In the genomic region with DNA sequence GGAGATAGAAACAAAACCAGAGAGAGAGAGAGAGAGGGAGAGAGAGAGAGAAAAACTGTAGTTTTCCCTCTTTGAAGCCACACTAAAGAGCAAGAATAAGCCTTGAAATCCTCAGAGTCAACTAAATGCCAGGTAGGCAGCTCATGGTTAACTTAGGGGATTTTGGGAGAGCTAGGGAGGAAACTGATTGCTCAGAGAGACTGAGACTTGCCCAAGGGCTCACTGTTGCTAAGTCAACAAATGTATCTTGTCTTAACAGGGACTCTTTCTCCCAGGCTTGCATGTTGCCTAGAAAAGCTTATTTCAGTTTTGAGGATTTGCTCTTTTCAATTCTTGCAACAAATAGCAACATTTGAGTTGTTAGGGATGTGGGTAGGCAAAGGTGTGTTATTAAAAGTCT, we compare ENCODE assay signal across 23 cellular contexts. TPM values are rescaled to one million over a fixed set of nuclear protein-coding genes. Genes with fewer than 3 reads are reported as not detected.
A peak's percentile ranks its signal among the peaks of the same experiment; 100 is the strongest.
DNase-seq lines count a peak whose midpoint lies in the region; ATAC-seq, FAIRE-seq and TF ChIP-seq lines count a peak whose summit lies in the region.
"Had no signal": no experiment of that assay in that cellular context is flagged by ENCODE, and none has a peak within 500 bp of the region (broad histone marks: within the 10 kb centered on the region; RNA-seq: fewer than 3 reads in every experiment).

No MANE protein-coding gene starts in this region.

- no peaks in the 10 kb centered on the region for H3K36me3 ChIP-seq in HepG2 (replicated peaks in 1 of 2; ENCODE audit: control insufficient read depth in 1 of 2, insufficient read depth in 2 of 2, low read length in 2 of 2)
- H3K36me3 ChIP-seq in right lobe of liver: no peaks in the 10 kb centered on the region

- no peak overlapping the region for H3K9ac ChIP-seq in HepG2 (ENCODE audit: insufficient read depth, low read depth, low read length)
- H3K9ac ChIP-seq: BLaER1 treated with 17β-estradiol and CSF1 and Interleukin-3, amounts not matched to agents 10 nM and 100 nM; SK-N-SH had no signal

- TF ChIP-seq EP300 in HepG2 (IDR thresholded peaks at IDR 0.05; ENCODE audit: low read depth in 2 of 2, low read length in 2 of 2) (no peak), HepG2 (CRISPR knock-in tag; IDR thresholded peaks at IDR 0.05; ENCODE audit: borderline replicate concordance) (no peak)

- no TSS peak for BruUV-seq in HepG2 (replicated peaks; lab: Mats Ljungman, UMichigan)

- ATAC-seq in HepG2 (no peak), right lobe of liver (no peak), foreskin keratinocyte (peak; percentile 53)

- no peak for DNase-seq in HepG2 (ENCODE audit: low spot score)
- DNase-seq in right lobe of liver: no peak
- peak in 1 of 2 donors; percentile 62 for DNase-seq in foreskin keratinocyte
- no peak for DNase-seq in ecto neural progenitor cell (ENCODE audit: low spot score)
- DNase-seq in GM03348 (ENCODE audit: low spot score): no peak
- DNase-seq in mucosa of gallbladder (ENCODE audit: low spot score): no peak
- DNase-seq in 8988T: no peak
- DNase-seq: CD4-positive, alpha-beta T cell; KG1; MM.1S; NCI-H1694; NCI-H2029 treated with DMSO at 0.1 percent for 48 hours; NCI-H526 treated with DMSO at 0.1 percent for 48 hours; OCI-M1; SK-N-SH had no signal

- POLR2A ChIA-PET in HepG2 (lab: Yijun Ruan, JAX): no interaction called here

- no peak for TF ChIP-seq RAD21 in HepG2 (CRISPR knock-in tag; IDR thresholded peaks at IDR 0.05)

- in situ Hi-C loops in HepG2 (cut with HindIII; ENCODE audit: extremely low pct_ligation_motif_present, low pct_unique_long_range_greater_than_20kb): no loop called here

- H3K4me3 ChIP-seq in HepG2 (replicated peaks in 1 of 3; ENCODE audit: insufficient read depth in 1 of 3, low read depth in 2 of 3, low read length in 3 of 3) (no peak overlapping the region), right lobe of liver (no peak overlapping the region)
- H3K4me3 ChIP-seq: BLaER1 treated with 17β-estradiol and CSF1 and Interleukin-3, amounts not matched to agents 10 nM and 100 nM had no signal

- H3K27ac ChIP-seq in HepG2 (ENCODE audit: extremely low read length, insufficient read depth, low read length) (peak overlapping the region; percentile 8), right lobe of liver (no peak overlapping the region), VCaP (0 out of 2 replicates have a peak overlapping the region, but pooled peaks have one; percentile 4), foreskin keratinocyte (no peak overlapping the region)
- H3K27ac ChIP-seq: BLaER1 treated with 17β-estradiol and CSF1 and Interleukin-3, amounts not matched to agents 10 nM and 100 nM had no signal

- H3K27me3 ChIP-seq in HepG2 (ENCODE audit: control insufficient read depth in 1 of 2, insufficient read depth in 2 of 2, low read length in 2 of 2) (no peaks in the 10 kb centered on the region), right lobe of liver (no peaks in the 10 kb centered on the region), foreskin keratinocyte (no peaks in the 10 kb centered on the region)
- H3K27me3 ChIP-seq: BLaER1 treated with 17β-estradiol and CSF1 and Interleukin-3, amounts not matched to agents 10 nM and 100 nM had no signal

- no peak overlapping the region for H3K4me2 ChIP-seq in HepG2 (ENCODE audit: low read depth, low read length)
- H3K4me2 ChIP-seq: BLaER1 treated with 17β-estradiol and CSF1 and Interleukin-3, amounts not matched to agents 10 nM and 100 nM; SK-N-SH had no signal

- peaks cover 78% of the 10 kb centered on the region for H3K4me1 ChIP-seq in HepG2 (ENCODE audit: insufficient read depth, low read length)
- H3K4me1 ChIP-seq in right lobe of liver: peaks cover 0 to 14% (median 0%) of the 10 kb centered on the region in 4 donors
- peaks cover 5% of the 10 kb centered on the region for H3K4me1 ChIP-seq in foreskin keratinocyte

- H4K20me1 ChIP-seq in HepG2 (ENCODE audit: insufficient read depth, low read length): no peaks in the 10 kb centered on the region
- H4K20me1 ChIP-seq: BLaER1 treated with 17β-estradiol and CSF1 and Interleukin-3, amounts not matched to agents 10 nM and 100 nM had no signal

- H3K79me2 ChIP-seq in HepG2 (ENCODE audit: insufficient read depth, low read length): no peaks in the 10 kb centered on the region

- H2AFZ ChIP-seq in HepG2 (ENCODE audit: low read length): no peak overlapping the region

- TF ChIP-seq CTCF in HepG2 (CRISPR knock-in tag; IDR thresholded peaks at IDR 0.05): no peak
- TF ChIP-seq CTCF in right lobe of liver (IDR thresholded peaks at IDR 0.05): no peak
- TF ChIP-seq CTCF in VCaP (conservative IDR thresholded peaks at IDR 0.05): no peak
- no peak for TF ChIP-seq CTCF in foreskin keratinocyte (conservative IDR thresholded peaks at IDR 0.05)

- TF ChIP-seq POLR2A in HepG2 (IDR thresholded peaks at IDR 0.05; ENCODE audit: insufficient read depth in 1 of 2, low read depth in 2 of 2, low read length in 2 of 2) (no peak), right lobe of liver (IDR thresholded peaks at IDR 0.05) (no peak)

- H3K9me3 ChIP-seq in HepG2 (ENCODE audit: low read length) (no peaks in the 10 kb centered on the region), right lobe of liver (no peaks in the 10 kb centered on the region)
- H3K9me3 ChIP-seq: BLaER1 treated with 17β-estradiol and CSF1 and Interleukin-3, amounts not matched to agents 10 nM and 100 nM; SK-N-SH had no signal

- FAIRE-seq in HepG2 (lab: Jason Lieb, UNC): no peak
- FAIRE-seq: H54, HTR-8/SVneo had no signal

- CTCF ChIA-PET in HepG2 (lab: Yijun Ruan, JAX; ENCODE audit: low intra/inter-chr PET ratio, low total read pairs): no interaction called here

- intact Hi-C loops in HepG2 (cut with micrococcal nuclease; ENCODE audit: unreplicated experiment) (no loop called here), right lobe of liver (cut with DNase I) (no loop called here)

TF ChIP-seq in HepG2, 621 proteins besides CTCF, POLR2A, EP300 and RAD21 (continues in another document):
- TF ChIP-seq TEAD3 (CRISPR knock-in tag; optimal IDR thresholded peaks at IDR 0.05; ENCODE audit: borderline replicate concordance) (no peak), RAD51 (IDR thresholded peaks at IDR 0.05; ENCODE audit: borderline replicate concordance) (no peak)

RNA-seq across cellular contexts. Expression of a gene that starts 4.5 kb away (rescaled TPM):
- total RNA-seq in HepG2 (2016; rRNA removed; fragmentation: Illumina TruSeq; extraction: Trizol) (1.7 and 3.3 TPM in 2 replicates), right lobe of liver (1 to 10 TPM in 4 of 6 experiments, under 1 TPM in 2; 0.43 to 1.6 (median 1.2) TPM), foreskin keratinocyte (not detected in 2 replicates), mucosa of gallbladder (2.5 TPM)
- 0.44 and 1.0 TPM in 2 replicates for total RNA-seq in HepG2 (2016; cell fraction: cytosol; rRNA removed; fragmentation: Illumina TruSeq; extraction: Trizol; ENCODE audit: low read depth)
- 1.3 and 3.5 TPM in 2 replicates for total RNA-seq in HepG2 (2016; cell fraction: insoluble cytoplasmic fraction; rRNA removed; fragmentation: Illumina TruSeq; extraction: Trizol)
- 0.86 and 0.93 TPM in 2 replicates for total RNA-seq in HepG2 (2016; cell fraction: membrane; rRNA removed; fragmentation: Illumina TruSeq; extraction: Trizol)
- total RNA-seq in HepG2 (2016; cell fraction: nucleus; rRNA removed; fragmentation: Illumina TruSeq; extraction: Trizol): 4.1 and 5.6 TPM in 2 replicates
- polyA plus RNA-seq in HepG2 (2011; rRNA removed) (1.2 and 1.7 TPM in 2 replicates), foreskin keratinocyte (not detected in 2 replicates)
- polyA plus RNA-seq in HepG2 (2011; cell fraction: cytosol; rRNA removed): 0.36 and 0.38 TPM in 2 replicates
- polyA plus RNA-seq in HepG2 (2011; cell fraction: nucleus; rRNA removed): 4.5 and 4.8 TPM in 2 replicates
- polyA plus RNA-seq in HepG2 (2012): 0.80 and 1.3 TPM in 2 replicates
- 0.45 and 0.52 TPM in 2 replicates for polyA plus RNA-seq in HepG2 (2016; cell fraction: cytosol; fragmentation: Illumina TruSeq; extraction: Trizol; ENCODE audit: low read depth)
- 1.1 and 1.2 TPM in 2 replicates for polyA plus RNA-seq in HepG2 (2016; cell fraction: insoluble cytoplasmic fraction; fragmentation: Illumina TruSeq; extraction: Trizol; ENCODE audit: low read depth)
- polyA plus RNA-seq in HepG2 (2016; cell fraction: membrane; fragmentation: Illumina TruSeq; extraction: Trizol; ENCODE audit: low read depth): 1.1 and 1.3 TPM in 2 replicates
- 5.5 and 5.7 TPM in 2 replicates for polyA plus RNA-seq in HepG2 (2016; cell fraction: nucleus; fragmentation: Illumina TruSeq; extraction: Trizol; ENCODE audit: insufficient read depth, low read depth)
- 0.77 and 1.0 TPM in 2 replicates for polyA minus RNA-seq in HepG2 (2011; rRNA and poly(A)+ RNA removed; ENCODE audit: low replicate concordance)
- 0.49 TPM in 1 of 2 replicates, not detected in the other for polyA minus RNA-seq in HepG2 (2011; cell fraction: cytosol; rRNA and poly(A)+ RNA removed)
- 2.5 and 3.5 TPM in 2 replicates for polyA minus RNA-seq in HepG2 (2011; cell fraction: nucleus; rRNA and poly(A)+ RNA removed)
- total RNA-seq: Daoy, G401, NCI-H460 had no signal
- polyA plus RNA-seq: AG04450, SK-N-SH had no signal

Comparison
In these comparisons a context has a peak if more than half of its experiments do, and no peak if none do; other contexts are left out.
1. H3K27ac ChIP-seq: peak in HepG2 (single experiment) and VCaP (single experiment); none in right lobe of liver (0 of 3) and foreskin keratinocyte (single experiment).